ENCODE assay signal across 31 cellular contexts in the genomic region with DNA sequence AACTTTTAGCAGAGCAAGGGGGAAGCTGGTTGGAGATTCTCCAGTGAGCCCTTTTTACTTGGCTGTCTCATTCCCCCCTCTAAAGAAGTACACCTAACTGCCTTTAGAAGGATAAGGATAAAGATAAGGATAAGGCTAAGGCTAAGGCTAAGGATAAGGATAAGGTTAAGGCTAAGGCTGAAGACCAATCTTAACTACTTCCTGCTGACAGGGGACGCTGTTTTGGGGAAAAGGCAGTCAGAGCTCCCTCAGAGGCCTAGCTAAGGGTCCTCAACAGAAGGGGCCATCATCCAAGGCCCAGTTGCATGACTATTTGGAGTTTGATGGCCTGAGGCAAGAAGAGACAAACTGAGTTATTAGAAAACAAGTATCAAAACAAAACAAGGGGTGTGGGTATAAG.
"Had no signal": no experiment of that assay in that cellular context is flagged by ENCODE, and none has a peak within 500 bp of the region (broad histone marks: within the 10 kb centered on the region; RNA-seq: fewer than 3 reads in every experiment).

No MANE protein-coding gene starts in this region.

- DNase-seq: activated CD4-positive, alpha-beta memory T cell treated with anti-CD3 and anti-CD28 coated beads, Interleukin-2, amount 10 ng/mL, durations not matched to agents 7 days and 5 days; activated CD4-positive, alpha-beta T cell treated with anti-CD3 and anti-CD28 coated beads for 1 hour; activated CD4-positive, alpha-beta T cell treated with anti-CD3 and anti-CD28 coated beads for 48 hours; activated CD4-positive, CD25-positive, alpha-beta regulatory T cell; activated effector memory CD4-positive, alpha-beta T cell treated with anti-CD3 and anti-CD28 coated beads, Interleukin-2, amount 50 U/mL, for 16 hours; activated naive CD4-positive, alpha-beta T cell; activated naive CD4-positive, alpha-beta T cell treated with anti-CD3 and anti-CD28 coated beads, Interleukin-2, amount 50 U/mL, for 16 hours; activated naive CD8-positive, alpha-beta T cell treated with anti-CD3 and anti-CD28 coated beads for 36 hours; activated T-cell treated with anti-CD3 and anti-CD28 coated beads, Interleukin-2, amount 50 U/mL, for 1 hour; activated T-cell treated with anti-CD3 and anti-CD28 coated beads, Interleukin-2, amount 50 U/mL, for 72 hours; amniotic stem cell; aorta; brain microvascular endothelial cell; Karpas-422; KBM-7; NCI-H1105; NCI-H1436; NCI-H1694; NCI-H1930; NCI-H2081 treated with DMSO at 0.1 percent for 48 hours; NCI-H226; NCI-H446 treated with DMSO at 0.1 percent for 48 hours; NCI-H524; NCI-H69; SHP77; SJCRH30 had no signal

- H3K4me3 Mint-ChIP-seq: activated CD4-positive, alpha-beta memory T cell treated with anti-CD3 and anti-CD28 coated beads, Interleukin-2, amount 10 ng/mL, durations not matched to agents 7 days and 5 days; activated naive CD8-positive, alpha-beta T cell treated with anti-CD3 and anti-CD28 coated beads for 36 hours; activated T-cell treated with anti-CD3 and anti-CD28 coated beads, Interleukin-2, amount 50 U/mL, for 72 hours; activated T-helper 17 cell treated with anti-CD3 and anti-CD28 coated beads, Interleukin-2, amount 50 U/mL, for 72 hours; central memory CD8-positive, alpha-beta T cell; T-helper 1 cell treated with Interleukin-12 subunit alpha and Interleukin-12 subunit beta and Interleukin-4 antibody, amounts not matched to agents 30 μg/mL and 1 μg/mL, for 36 hours; T-helper 2 cell treated with Interferon-gamma antibody and Interleukin-4, amounts not matched to agents 5 μg/mL and 100 μg/mL, for 36 hours had no signal

- H3K27me3 Mint-ChIP-seq: activated CD4-positive, alpha-beta memory T cell treated with anti-CD3 and anti-CD28 coated beads, Interleukin-2, amount 10 ng/mL, durations not matched to agents 7 days and 5 days; activated naive CD8-positive, alpha-beta T cell treated with anti-CD3 and anti-CD28 coated beads for 36 hours; activated T-helper 17 cell treated with anti-CD3 and anti-CD28 coated beads, Interleukin-2, amount 50 U/mL, for 72 hours; central memory CD8-positive, alpha-beta T cell had no signal

- H3K4me1 Mint-ChIP-seq: activated CD4-positive, alpha-beta memory T cell treated with anti-CD3 and anti-CD28 coated beads, Interleukin-2, amount 10 ng/mL, durations not matched to agents 7 days and 5 days; activated naive CD8-positive, alpha-beta T cell treated with anti-CD3 and anti-CD28 coated beads for 36 hours; activated T-helper 17 cell treated with anti-CD3 and anti-CD28 coated beads, Interleukin-2, amount 50 U/mL, for 72 hours; central memory CD8-positive, alpha-beta T cell had no signal

- H3K9me3 ChIP-seq: SJCRH30 had no signal

- H3K36me3 Mint-ChIP-seq: activated naive CD8-positive, alpha-beta T cell treated with anti-CD3 and anti-CD28 coated beads for 36 hours had no signal

- H3K36me3 ChIP-seq: brain microvascular endothelial cell, SJCRH30 had no signal

- H3K27ac Mint-ChIP-seq: activated CD4-positive, alpha-beta memory T cell treated with anti-CD3 and anti-CD28 coated beads, Interleukin-2, amount 10 ng/mL, durations not matched to agents 7 days and 5 days; activated naive CD8-positive, alpha-beta T cell treated with anti-CD3 and anti-CD28 coated beads for 36 hours; activated T-cell treated with anti-CD3 and anti-CD28 coated beads, Interleukin-2, amount 50 U/mL, for 72 hours; activated T-helper 17 cell treated with anti-CD3 and anti-CD28 coated beads, Interleukin-2, amount 50 U/mL, for 72 hours; T-helper 1 cell treated with Interleukin-12 subunit alpha and Interleukin-12 subunit beta and Interleukin-4 antibody, amounts not matched to agents 30 μg/mL and 1 μg/mL, for 36 hours; T-helper 2 cell treated with Interferon-gamma antibody and Interleukin-4, amounts not matched to agents 5 μg/mL and 100 μg/mL, for 36 hours had no signal

- H3K4me1 ChIP-seq: SJCRH30 had no signal

- H3K9me3 Mint-ChIP-seq: activated naive CD8-positive, alpha-beta T cell treated with anti-CD3 and anti-CD28 coated beads for 36 hours; T-helper 1 cell treated with Interleukin-12 subunit alpha and Interleukin-12 subunit beta and Interleukin-4 antibody, amounts not matched to agents 30 μg/mL and 1 μg/mL, for 36 hours; T-helper 2 cell treated with Interferon-gamma antibody and Interleukin-4, amounts not matched to agents 5 μg/mL and 100 μg/mL, for 36 hours had no signal

- H3K4me3 ChIP-seq: SJCRH30, SK-N-MC had no signal

- H3K27me3 ChIP-seq: brain microvascular endothelial cell, SJCRH30 had no signal

- H3K27ac ChIP-seq: brain microvascular endothelial cell, SJCRH30, SK-N-MC had no signal
